In the genomic region with DNA sequence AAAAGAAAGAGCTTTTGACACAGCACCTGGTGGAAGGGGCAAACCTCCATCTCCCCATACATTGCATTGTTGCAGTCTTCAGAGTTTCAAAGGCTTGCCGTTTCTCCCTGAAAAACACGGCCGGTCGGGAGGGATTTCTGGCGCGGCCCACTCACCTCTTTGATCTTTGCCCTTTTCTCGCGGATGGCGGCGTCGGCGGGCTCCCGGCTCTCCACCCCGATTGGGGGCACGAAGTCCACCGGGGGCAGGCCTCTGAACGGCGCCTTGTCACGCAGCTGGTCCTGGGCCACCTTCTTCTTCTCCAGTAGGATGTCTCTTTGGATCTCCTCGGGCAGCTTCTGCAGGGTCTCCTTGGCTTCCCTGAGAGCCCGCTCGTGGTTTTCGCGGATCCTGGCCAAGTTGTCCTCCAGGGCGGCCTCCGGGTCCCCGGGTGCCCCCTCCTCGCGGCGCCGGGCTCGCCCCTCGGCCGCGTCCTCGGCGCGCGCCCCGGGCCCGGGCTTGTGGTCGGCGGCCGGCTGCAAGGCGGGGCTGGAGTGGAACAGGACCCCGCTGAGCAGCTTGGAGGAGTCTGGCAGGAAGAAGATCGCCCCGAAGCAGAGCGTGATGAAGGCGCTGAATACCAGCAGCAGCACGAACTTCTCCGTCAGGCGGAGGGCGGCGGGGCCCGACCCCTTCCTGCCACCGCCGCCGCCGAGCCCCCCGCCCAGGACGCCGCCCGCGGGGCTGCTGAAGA, we compare ENCODE assay signal across 8 cellular contexts. TPM values are rescaled to one million over a fixed set of nuclear protein-coding genes. Genes with fewer than 3 reads are reported as not detected.
DNase-seq lines count a peak whose midpoint lies in the region; ATAC-seq, FAIRE-seq and TF ChIP-seq lines count a peak whose summit lies in the region.

No MANE protein-coding gene starts in this region.

- H3K36me3 ChIP-seq in SK-N-SH (replicated peaks in 1 of 2; ENCODE audit: control insufficient read depth in 1 of 2, insufficient read depth in 2 of 2, low read length in 1 of 2): peaks cover 3 to 18% of the 10 kb centered on the region in 2 experiments

- no peak for TF ChIP-seq CTCF in SK-N-SH (IDR thresholded peaks at IDR 0.05)

- H3K9me2 ChIP-seq in SK-N-SH: no peaks in the 10 kb centered on the region

- FAIRE-seq in GM12892 (lab: Jason Lieb, UNC): no peak
- no peak for FAIRE-seq in HTR-8/SVneo (lab: Jason Lieb, UNC)

- peak; percentile 12 for ATAC-seq in HG02759 (IDR thresholded peaks at IDR 0.05; ENCODE audit: unreplicated experiment)

- TF ChIP-seq POLR2A in GM12892 (IDR thresholded peaks at IDR 0.05; ENCODE audit: low read depth, low read length): no peak

- DNase-seq in GM12892 (ENCODE audit: insufficient read length) (peak; percentile 40), SK-N-SH (peak; percentile 82), astrocyte of the hippocampus (ENCODE audit: low read depth, low spot score) (peak; percentile 65), iPS-NIHi7 (ENCODE audit: extremely low spot score) (peak; percentile 43), T1000 (lab: John Stamatoyannopoulos, UW) (no peak), HTR-8/SVneo (ENCODE audit: insufficient read length, low spot score) (no peak)
- DNase-seq in stimulated activated CD4-positive, alpha-beta T cell treated with anti-CD3 and anti-CD28 coated beads, Interleukin-15, amount 100 ng/mL, for 48 hours (ENCODE audit: low read depth in 2 of 2): peak; percentile 15 to 22

- WGBS in SK-N-SH (ENCODE audit: low lambda C conversion rate): 3% methylated on average over 17 of the region's 65 CpGs

- H3K4me3 ChIP-seq in SK-N-SH (ENCODE audit: low read depth in 2 of 2, low read length in 1 of 2): peak overlapping the region; percentile 87 to 94

- H2AFZ ChIP-seq in SK-N-SH (ENCODE audit: low read depth): peak overlapping the region; percentile 87; the same call in 1 of the 2 replicates

- no peak for TF ChIP-seq EP300 in SK-N-SH (IDR thresholded peaks at IDR 0.05; ENCODE audit: borderline replicate concordance in 1 of 2, low read depth in 1 of 2, low read length in 1 of 2)

- H3F3A ChIP-seq in SK-N-SH (replicated peaks; ENCODE audit: insufficient read depth): peaks cover 11% of the 10 kb centered on the region

- H3K27me3 ChIP-seq in SK-N-SH (ENCODE audit: insufficient read depth): no peaks in the 10 kb centered on the region

- POLR2A ChIA-PET in SK-N-SH (lab: Yijun Ruan, JAX): no interaction called here

- H3K4me1 ChIP-seq in SK-N-SH (ENCODE audit: control insufficient read depth in 1 of 2, insufficient read depth in 2 of 2, low read depth in 1 of 2, low read length in 1 of 2): peaks cover 0 to 13% of the 10 kb centered on the region in 2 experiments; a peak in 3 of 4 replicates

- CTCF ChIA-PET in SK-N-SH (lab: Yijun Ruan, JAX): interaction anchor here (0.6 to 3.5 kb wide), 5 partner anchors 14 to 453 kb away, joined by 3 to 27 read pairs (median 4); no protein-coding TSS in a partner anchor

- peaks cover 26% of the 10 kb centered on the region for H3K79me2 ChIP-seq in SK-N-SH (ENCODE audit: insufficient read depth)

- H3K4me2 ChIP-seq in SK-N-SH: peak overlapping the region; percentile 94

- no peaks in the 10 kb centered on the region for H3K9me3 ChIP-seq in SK-N-SH

- H3K9ac ChIP-seq in SK-N-SH: peak overlapping the region; percentile 77

- no peak for TF ChIP-seq RAD21 in SK-N-SH (IDR thresholded peaks at IDR 0.05; ENCODE audit: low read length)

- H4K20me1 ChIP-seq in SK-N-SH (ENCODE audit: insufficient read depth): peaks cover 28% of the 10 kb centered on the region

- H3K27ac ChIP-seq in SK-N-SH (ENCODE audit: low read depth in 2 of 2, low read length in 1 of 2): peak overlapping the region in 1 of 2 experiments; percentile 79; a peak in 2 of 4 replicates

TF ChIP-seq in SK-N-SH, 30 proteins besides CTCF, POLR2A, EP300 and RAD21 (continues in another document):
- TF ChIP-seq, protein P1, sequence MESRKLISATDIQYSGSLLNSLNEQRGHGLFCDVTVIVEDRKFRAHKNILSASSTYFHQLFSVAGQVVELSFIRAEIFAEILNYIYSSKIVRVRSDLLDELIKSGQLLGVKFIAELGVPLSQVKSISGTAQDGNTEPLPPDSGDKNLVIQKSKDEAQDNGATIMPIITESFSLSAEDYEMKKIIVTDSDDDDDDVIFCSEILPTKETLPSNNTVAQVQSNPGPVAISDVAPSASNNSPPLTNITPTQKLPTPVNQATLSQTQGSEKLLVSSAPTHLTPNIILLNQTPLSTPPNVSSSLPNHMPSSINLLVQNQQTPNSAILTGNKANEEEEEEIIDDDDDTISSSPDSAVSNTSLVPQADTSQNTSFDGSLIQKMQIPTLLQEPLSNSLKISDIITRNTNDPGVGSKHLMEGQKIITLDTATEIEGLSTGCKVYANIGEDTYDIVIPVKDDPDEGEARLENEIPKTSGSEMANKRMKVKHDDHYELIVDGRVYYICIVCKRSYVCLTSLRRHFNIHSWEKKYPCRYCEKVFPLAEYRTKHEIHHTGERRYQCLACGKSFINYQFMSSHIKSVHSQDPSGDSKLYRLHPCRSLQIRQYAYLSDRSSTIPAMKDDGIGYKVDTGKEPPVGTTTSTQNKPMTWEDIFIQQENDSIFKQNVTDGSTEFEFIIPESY (IDR thresholded peaks at IDR 0.05; ENCODE audit: borderline replicate concordance, low read depth): no peak
- TF ChIP-seq, protein P2, sequence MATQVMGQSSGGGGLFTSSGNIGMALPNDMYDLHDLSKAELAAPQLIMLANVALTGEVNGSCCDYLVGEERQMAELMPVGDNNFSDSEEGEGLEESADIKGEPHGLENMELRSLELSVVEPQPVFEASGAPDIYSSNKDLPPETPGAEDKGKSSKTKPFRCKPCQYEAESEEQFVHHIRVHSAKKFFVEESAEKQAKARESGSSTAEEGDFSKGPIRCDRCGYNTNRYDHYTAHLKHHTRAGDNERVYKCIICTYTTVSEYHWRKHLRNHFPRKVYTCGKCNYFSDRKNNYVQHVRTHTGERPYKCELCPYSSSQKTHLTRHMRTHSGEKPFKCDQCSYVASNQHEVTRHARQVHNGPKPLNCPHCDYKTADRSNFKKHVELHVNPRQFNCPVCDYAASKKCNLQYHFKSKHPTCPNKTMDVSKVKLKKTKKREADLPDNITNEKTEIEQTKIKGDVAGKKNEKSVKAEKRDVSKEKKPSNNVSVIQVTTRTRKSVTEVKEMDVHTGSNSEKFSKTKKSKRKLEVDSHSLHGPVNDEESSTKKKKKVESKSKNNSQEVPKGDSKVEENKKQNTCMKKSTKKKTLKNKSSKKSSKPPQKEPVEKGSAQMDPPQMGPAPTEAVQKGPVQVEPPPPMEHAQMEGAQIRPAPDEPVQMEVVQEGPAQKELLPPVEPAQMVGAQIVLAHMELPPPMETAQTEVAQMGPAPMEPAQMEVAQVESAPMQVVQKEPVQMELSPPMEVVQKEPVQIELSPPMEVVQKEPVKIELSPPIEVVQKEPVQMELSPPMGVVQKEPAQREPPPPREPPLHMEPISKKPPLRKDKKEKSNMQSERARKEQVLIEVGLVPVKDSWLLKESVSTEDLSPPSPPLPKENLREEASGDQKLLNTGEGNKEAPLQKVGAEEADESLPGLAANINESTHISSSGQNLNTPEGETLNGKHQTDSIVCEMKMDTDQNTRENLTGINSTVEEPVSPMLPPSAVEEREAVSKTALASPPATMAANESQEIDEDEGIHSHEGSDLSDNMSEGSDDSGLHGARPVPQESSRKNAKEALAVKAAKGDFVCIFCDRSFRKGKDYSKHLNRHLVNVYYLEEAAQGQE (IDR thresholded peaks at IDR 0.05; ENCODE audit: low read depth, low read length): no peak
- TF ChIP-seq JUND (IDR thresholded peaks at IDR 0.05) (no peak), FOXM1 (IDR thresholded peaks at IDR 0.05; ENCODE audit: low read depth) (no peak), CHD2 (IDR thresholded peaks at IDR 0.05; ENCODE audit: low read length, partially characterized antibody) (no peak), NFIC (IDR thresholded peaks at IDR 0.05; ENCODE audit: borderline replicate concordance) (no peak), FOSL2 (IDR thresholded peaks at IDR 0.05; ENCODE audit: borderline replicate concordance, low read depth) (no peak), RCOR1 (IDR thresholded peaks at IDR 0.05; ENCODE audit: low read length) (no peak), SIN3A (IDR thresholded peaks at IDR 0.05; ENCODE audit: borderline replicate concordance, low read depth, low read length) (no peak), YY1 (IDR thresholded peaks at IDR 0.05; ENCODE audit: low read depth) (no peak), FOXJ3 (CRISPR knock-in tag; IDR thresholded peaks at IDR 0.05) (no peak), GATA2 (CRISPR knock-in tag; IDR thresholded peaks at IDR 0.05) (no peak), EZH2phosphoT487 (IDR thresholded peaks at IDR 0.05; ENCODE audit: borderline replicate concordance, low read depth) (no peak)
- TF ChIP-seq, protein P3, sequence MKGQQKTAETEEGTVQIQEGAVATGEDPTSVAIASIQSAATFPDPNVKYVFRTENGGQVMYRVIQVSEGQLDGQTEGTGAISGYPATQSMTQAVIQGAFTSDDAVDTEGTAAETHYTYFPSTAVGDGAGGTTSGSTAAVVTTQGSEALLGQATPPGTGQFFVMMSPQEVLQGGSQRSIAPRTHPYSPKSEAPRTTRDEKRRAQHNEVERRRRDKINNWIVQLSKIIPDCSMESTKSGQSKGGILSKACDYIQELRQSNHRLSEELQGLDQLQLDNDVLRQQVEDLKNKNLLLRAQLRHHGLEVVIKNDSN (IDR thresholded peaks at IDR 0.05; ENCODE audit: borderline replicate concordance, low read depth): no peak
- TF ChIP-seq, protein P4, sequence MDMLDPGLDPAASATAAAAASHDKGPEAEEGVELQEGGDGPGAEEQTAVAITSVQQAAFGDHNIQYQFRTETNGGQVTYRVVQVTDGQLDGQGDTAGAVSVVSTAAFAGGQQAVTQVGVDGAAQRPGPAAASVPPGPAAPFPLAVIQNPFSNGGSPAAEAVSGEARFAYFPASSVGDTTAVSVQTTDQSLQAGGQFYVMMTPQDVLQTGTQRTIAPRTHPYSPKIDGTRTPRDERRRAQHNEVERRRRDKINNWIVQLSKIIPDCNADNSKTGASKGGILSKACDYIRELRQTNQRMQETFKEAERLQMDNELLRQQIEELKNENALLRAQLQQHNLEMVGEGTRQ (IDR thresholded peaks at IDR 0.05; ENCODE audit: borderline replicate concordance, low read depth, low read length): no peak
- TF ChIP-seq, protein P5, sequence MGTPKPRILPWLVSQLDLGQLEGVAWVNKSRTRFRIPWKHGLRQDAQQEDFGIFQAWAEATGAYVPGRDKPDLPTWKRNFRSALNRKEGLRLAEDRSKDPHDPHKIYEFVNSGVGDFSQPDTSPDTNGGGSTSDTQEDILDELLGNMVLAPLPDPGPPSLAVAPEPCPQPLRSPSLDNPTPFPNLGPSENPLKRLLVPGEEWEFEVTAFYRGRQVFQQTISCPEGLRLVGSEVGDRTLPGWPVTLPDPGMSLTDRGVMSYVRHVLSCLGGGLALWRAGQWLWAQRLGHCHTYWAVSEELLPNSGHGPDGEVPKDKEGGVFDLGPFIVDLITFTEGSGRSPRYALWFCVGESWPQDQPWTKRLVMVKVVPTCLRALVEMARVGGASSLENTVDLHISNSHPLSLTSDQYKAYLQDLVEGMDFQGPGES (IDR thresholded peaks at IDR 0.05; ENCODE audit: low read depth, low read length): no peak

RNA-seq across cellular contexts. Expression of a gene that starts 1.1 kb away (rescaled TPM):
- 8.2 TPM for polyA plus RNA-seq in GM12892 (2012; ENCODE audit: missing spikeins)
- polyA plus RNA-seq in SK-N-SH (2012; rRNA removed): 28.0 and 32.4 TPM in 2 replicates
- polyA plus RNA-seq in SK-N-SH (2012; cell fraction: cytosol; rRNA removed): 46.4 and 55.4 TPM in 2 replicates
- 11.4 and 19.7 TPM in 2 replicates for polyA plus RNA-seq in SK-N-SH (2012; cell fraction: nucleus; rRNA removed)

Comparison
In these comparisons a context has a peak if more than half of its experiments do, and no peak if none do; other contexts are left out.
1. DNase-seq: peak in GM12892 (single experiment), SK-N-SH (single experiment), astrocyte of the hippocampus (single experiment), iPS-NIHi7 (single experiment) and stimulated activated CD4-positive, alpha-beta T cell treated with anti-CD3 and anti-CD28 coated beads, Interleukin-15, amount 100 ng/mL, for 48 hours (2 of 2); none in T1000 (single experiment) and HTR-8/SVneo (single experiment).